ENCODE assay signal across 8 cellular contexts in the genomic region with DNA sequence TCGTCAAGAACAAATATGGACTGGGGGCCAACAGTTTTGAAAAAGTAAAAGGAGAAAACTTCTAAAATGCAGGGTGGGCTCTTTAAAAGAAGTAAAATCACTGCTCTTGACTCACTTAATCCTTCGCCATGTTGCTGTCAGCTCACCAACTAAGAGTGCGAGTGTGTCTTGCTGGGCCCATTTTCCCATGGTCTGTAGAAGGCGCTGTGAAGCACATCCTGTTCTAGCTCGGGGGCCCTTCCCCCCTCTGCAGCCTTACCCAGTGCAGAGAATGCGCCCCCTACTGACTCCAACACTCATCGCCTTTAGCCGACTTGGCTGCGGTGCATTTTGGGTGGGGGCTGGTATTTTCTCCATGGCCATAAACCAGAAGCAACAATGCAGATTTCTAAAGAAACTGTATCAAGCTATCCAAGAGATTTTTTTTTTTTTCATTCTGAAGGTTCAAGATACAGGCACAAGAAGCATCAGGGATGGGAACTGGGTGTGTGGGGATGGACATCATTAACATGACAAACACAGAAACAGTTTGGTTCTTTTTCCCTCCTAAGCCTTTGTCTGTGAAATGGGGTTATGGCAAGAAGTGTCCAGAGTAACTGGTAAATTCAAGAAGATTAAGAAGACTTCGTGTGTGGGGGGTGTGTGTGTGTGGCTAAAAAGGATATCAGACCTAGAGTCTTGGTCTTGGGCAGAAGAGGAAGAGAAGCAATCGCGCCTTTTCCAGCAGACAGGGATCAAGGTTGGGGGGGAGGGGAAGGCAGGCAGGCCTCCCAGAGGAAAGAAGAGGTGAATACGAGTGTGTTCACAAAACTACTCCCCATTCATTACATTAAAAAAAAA. TPM values are rescaled to one million over a fixed set of nuclear protein-coding genes. Genes with fewer than 3 reads are reported as not detected.
A peak's percentile ranks its signal among the peaks of the same experiment; 100 is the strongest.
DNase-seq lines count a peak whose midpoint lies in the region; ATAC-seq and TF ChIP-seq lines count a peak whose summit lies in the region.

No MANE protein-coding gene starts in this region.

- peaks cover 11% of the 10 kb centered on the region for H3K36me3 Mint-ChIP-seq in CD4-positive, CD25-positive, alpha-beta regulatory T cell
- H3K36me3 Mint-ChIP-seq in activated CD8-positive, alpha-beta T cell treated with anti-CD3 and anti-CD28 coated beads for 36 hours (ENCODE audit: low read depth), result peaks cover 65% of the 10 kb centered on the region
- peaks cover 19% of the 10 kb centered on the region for H3K36me3 Mint-ChIP-seq in memory B cell

- POLR2A ChIA-PET in activated CD8-positive, alpha-beta T cell treated with anti-CD3 and anti-CD28 coated beads for 36 hours (lab: Charles Lee), result interaction anchor here (0.6 to 6.2 kb wide), 17 partner anchors 9 to 138 kb away, joined by 3 to 85 read pairs (median 5); partner anchors contain the start of genes BCAS4, DPM1 and MOCS3

- intact Hi-C loops in activated CD8-positive, alpha-beta T cell treated with anti-CD3 and anti-CD28 coated beads for 36 hours (cut with micrococcal nuclease), result loop anchor here (5.0 kb wide), 2 partner anchors 112 to 132 kb away; partner anchors contain the start of gene BCAS4

- peak overlapping the region; percentile 97 to 99 (median 97) for H3K4me3 Mint-ChIP-seq in CD4-positive, CD25-positive, alpha-beta regulatory T cell
- peak overlapping the region; percentile 82 for H3K4me3 Mint-ChIP-seq in activated CD8-positive, alpha-beta T cell treated with anti-CD3 and anti-CD28 coated beads for 36 hours
- H3K4me3 Mint-ChIP-seq in memory B cell, result peak overlapping the region; percentile 89

- peaks cover 20% of the 10 kb centered on the region for H3K36me3 ChIP-seq in CD4-positive, CD25-positive, alpha-beta regulatory T cell (ENCODE audit: control insufficient read depth, insufficient read depth, low read length)
- peaks cover 5% of the 10 kb centered on the region for H3K36me3 ChIP-seq in effector memory CD4-positive, alpha-beta T cell (ENCODE audit: control insufficient read depth, insufficient read depth, low read length)

- CTCF ChIA-PET in activated CD8-positive, alpha-beta T cell treated with anti-CD3 and anti-CD28 coated beads for 36 hours (lab: Charles Lee), result interaction anchor here (0.6 to 17.7 kb wide), 28 partner anchors 9 to 205 kb away, joined by 3 to 253 read pairs (median 6); partner anchors contain the start of genes BCAS4, DPM1 and MOCS3

- peak; percentile 81 to 98 (median 93) for DNase-seq in CD4-positive, CD25-positive, alpha-beta regulatory T cell
- peak; percentile 88 to 95 for DNase-seq in HL-60 (ENCODE audit: low read depth in 1 of 2, low spot score in 1 of 2)
- DNase-seq in NCI-H82 treated with DMSO at 0.1 percent for 48 hours (lab: John Stamatoyannopoulos, UW; ENCODE audit: unreplicated experiment), result peak; percentile 98
- peak; percentile 99 for DNase-seq in activated CD8-positive, alpha-beta T cell treated with anti-CD3 and anti-CD28 coated beads for 36 hours
- peak; percentile 78 to 84 (median 81) for DNase-seq in effector memory CD4-positive, alpha-beta T cell
- DNase-seq in memory B cell (ENCODE audit: low spot score in 2 of 2), result peak; percentile 89 to 93
- DNase-seq in stimulated activated CD8-positive, alpha-beta memory T cell treated with anti-CD3 and anti-CD28 coated beads, Interleukin-12 subunit alpha, Interleukin-12 subunit beta, amount 100 ng/mL, for 1 hour (ENCODE audit: low read depth), result peak; percentile 82

- peak; percentile 94 for TF ChIP-seq CTCF in HL-60 (IDR thresholded peaks at IDR 0.05; ENCODE audit: insufficient read depth, low read length)
- TF ChIP-seq CTCF in activated CD8-positive, alpha-beta T cell treated with anti-CD3 and anti-CD28 coated beads for 36 hours (IDR thresholded peaks at IDR 0.05), result peak; percentile 81

- no peaks in the 10 kb centered on the region for H3K27me3 ChIP-seq in CD4-positive, CD25-positive, alpha-beta regulatory T cell (ENCODE audit: control insufficient read depth, insufficient read depth, low read length)
- no peaks in the 10 kb centered on the region for H3K27me3 ChIP-seq in HL-60 (ENCODE audit: insufficient read depth, poor library complexity, severe bottlenecking)
- no peaks in the 10 kb centered on the region for H3K27me3 ChIP-seq in effector memory CD4-positive, alpha-beta T cell (replicated peaks; ENCODE audit: control insufficient read depth, insufficient read depth, low read length, poor library complexity, severe bottlenecking)

- H3K4me1 Mint-ChIP-seq in CD4-positive, CD25-positive, alpha-beta regulatory T cell, result peaks cover 21 to 63% (median 55%) of the 10 kb centered on the region in 4 donors
- peaks cover 50% of the 10 kb centered on the region for H3K4me1 Mint-ChIP-seq in activated CD8-positive, alpha-beta T cell treated with anti-CD3 and anti-CD28 coated beads for 36 hours (ENCODE audit: low read depth)
- H3K4me1 Mint-ChIP-seq in memory B cell, result peaks cover 30% of the 10 kb centered on the region

- peaks cover 0 to 2% (median 0%) of the 10 kb centered on the region in 7 donors for H3K9me3 Mint-ChIP-seq in CD4-positive, CD25-positive, alpha-beta regulatory T cell
- H3K9me3 Mint-ChIP-seq in activated CD8-positive, alpha-beta T cell treated with anti-CD3 and anti-CD28 coated beads for 36 hours, result no peaks in the 10 kb centered on the region
- H3K9me3 Mint-ChIP-seq in memory B cell, result no peaks in the 10 kb centered on the region

- H3K9me3 ChIP-seq in CD4-positive, CD25-positive, alpha-beta regulatory T cell (ENCODE audit: control insufficient read depth in 2 of 2, low read length in 2 of 2), result no peaks in the 10 kb centered on the region
- H3K9me3 ChIP-seq in effector memory CD4-positive, alpha-beta T cell (ENCODE audit: control insufficient read depth, low read length), result no peaks in the 10 kb centered on the region

- peak overlapping the region; percentile 98 to 99 (median 99) for H3K27ac Mint-ChIP-seq in CD4-positive, CD25-positive, alpha-beta regulatory T cell
- H3K27ac Mint-ChIP-seq in activated CD8-positive, alpha-beta T cell treated with anti-CD3 and anti-CD28 coated beads for 36 hours, result peak overlapping the region; percentile 92
- H3K27ac Mint-ChIP-seq in memory B cell, result peak overlapping the region; percentile 97

- H3K27me3 Mint-ChIP-seq in CD4-positive, CD25-positive, alpha-beta regulatory T cell, result peaks cover 14% of the 10 kb centered on the region
- H3K27me3 Mint-ChIP-seq in activated CD8-positive, alpha-beta T cell treated with anti-CD3 and anti-CD28 coated beads for 36 hours, result no peaks in the 10 kb centered on the region
- no peaks in the 10 kb centered on the region for H3K27me3 Mint-ChIP-seq in memory B cell

- H3K4me1 ChIP-seq in CD4-positive, CD25-positive, alpha-beta regulatory T cell (ENCODE audit: control insufficient read depth, insufficient read depth, low read length, poor library complexity, severe bottlenecking), result peaks cover 51% of the 10 kb centered on the region
- peaks cover 26% of the 10 kb centered on the region for H3K4me1 ChIP-seq in effector memory CD4-positive, alpha-beta T cell (ENCODE audit: control insufficient read depth, insufficient read depth, low read length, poor library complexity, severe bottlenecking)

- peak overlapping the region; percentile 70 for H3K27ac ChIP-seq in CD4-positive, CD25-positive, alpha-beta regulatory T cell (ENCODE audit: insufficient read depth, low read length, poor library complexity, severe bottlenecking)
- H3K27ac ChIP-seq in HL-60 (replicated peaks), result peak overlapping the region; percentile 89
- H3K27ac ChIP-seq in effector memory CD4-positive, alpha-beta T cell (ENCODE audit: insufficient read depth, low read length, poor library complexity, severe bottlenecking), result peak overlapping the region; percentile 67

- ATAC-seq in CD4-positive, CD25-positive, alpha-beta regulatory T cell (ENCODE audit: low read depth in 2 of 2), result peak; percentile 73 to 77
- peak; percentile 60 for ATAC-seq in GM19452 (IDR thresholded peaks at IDR 0.05; ENCODE audit: unreplicated experiment)
- peak; percentile 79 for ATAC-seq in activated CD8-positive, alpha-beta T cell treated with anti-CD3 and anti-CD28 coated beads for 36 hours
- ATAC-seq in memory B cell (ENCODE audit: low read depth), result peak; percentile 58

- peak overlapping the region; percentile 93 for H3K4me3 ChIP-seq in CD4-positive, CD25-positive, alpha-beta regulatory T cell (ENCODE audit: low read depth, low read length)
- H3K4me3 ChIP-seq in HL-60 (replicated peaks; ENCODE audit: insufficient read depth, low read length), result peak overlapping the region; percentile 80
- H3K4me3 ChIP-seq in effector memory CD4-positive, alpha-beta T cell (ENCODE audit: insufficient read depth, low read depth, low read length, poor library complexity, severe bottlenecking), result peak overlapping the region; percentile 63

RNA-seq across cellular contexts. Expression of gene ADNP, which starts 1.7 kb away (rescaled TPM):
- total RNA-seq in CD4-positive, CD25-positive, alpha-beta regulatory T cell, result 61.5 TPM
- polyA plus RNA-seq in CD4-positive, CD25-positive, alpha-beta regulatory T cell, result 1 to 10 TPM; 4.9 to 8.2 (median 6.5) TPM
- total RNA-seq in activated CD8-positive, alpha-beta T cell treated with anti-CD3 and anti-CD28 coated beads for 36 hours, result 10 to 100 TPM; 58.9 to 60.0 TPM

RNA-seq across cellular contexts. Expression of gene DPM1, which starts 28.8 kb away (rescaled TPM):
- 34.3 TPM for total RNA-seq in CD4-positive, CD25-positive, alpha-beta regulatory T cell
- 10 to 100 TPM; 55.9 to 82.0 (median 75.1) TPM for polyA plus RNA-seq in CD4-positive, CD25-positive, alpha-beta regulatory T cell
- 10 to 100 TPM; 66.6 to 75.4 TPM for total RNA-seq in activated CD8-positive, alpha-beta T cell treated with anti-CD3 and anti-CD28 coated beads for 36 hours

RNA-seq across cellular contexts. Expression of gene MOCS3, which starts 29.1 kb away (rescaled TPM):
- 2.7 TPM for total RNA-seq in CD4-positive, CD25-positive, alpha-beta regulatory T cell
- polyA plus RNA-seq in CD4-positive, CD25-positive, alpha-beta regulatory T cell, result 1 to 10 TPM; 2.8 to 7.0 (median 5.1) TPM
- total RNA-seq in activated CD8-positive, alpha-beta T cell treated with anti-CD3 and anti-CD28 coated beads for 36 hours, result 1 to 10 TPM; 4.6 TPM

Comparison
In these comparisons a context has a peak if more than half of its experiments do, and no peak if none do; other contexts are left out.
1. Peak in every context shown above with its lines: DNase-seq, ATAC-seq, H3K4me3 ChIP-seq and H3K27ac ChIP-seq.